17 cellular contexts compared by ENCODE assay signal in genomic region chr5:178774866-178775539, GRCh38.
"Had no signal": no experiment of that assay in that cellular context is flagged by ENCODE, and none has a peak within 500 bp of the region (broad histone marks: within the 10 kb centered on the region; RNA-seq: fewer than 3 reads in every experiment).

No MANE protein-coding gene starts in this region.

- ATAC-seq: foreskin keratinocyte; left colon; naive thymus-derived CD4-positive, alpha-beta T cell; pancreas; psoas muscle had no signal

- H3K27me3 ChIP-seq: foreskin keratinocyte, hepatocyte, pancreas, right lobe of liver, tibial artery, upper lobe of left lung, uterus had no signal

- H3K4me2 ChIP-seq: hepatocyte had no signal

- H3K4me3 ChIP-seq: hepatocyte, pancreas, psoas muscle, right lobe of liver, tibial artery, upper lobe of left lung, uterus had no signal

- H3K4me1 ChIP-seq: foreskin keratinocyte, psoas muscle, right lobe of liver, tibial artery, upper lobe of left lung, uterus had no signal

- H3K27ac ChIP-seq: foreskin keratinocyte, hepatocyte, pancreas, psoas muscle, right lobe of liver, tibial artery, upper lobe of left lung, uterus had no signal

- H3K36me3 Mint-ChIP-seq: naive thymus-derived CD4-positive, alpha-beta T cell had no signal

- H3K4me3 Mint-ChIP-seq: naive thymus-derived CD4-positive, alpha-beta T cell had no signal

- FAIRE-seq: pancreas had no signal

- DNase-seq: effector memory CD4-positive, alpha-beta T cell; foreskin keratinocyte; left colon; naive thymus-derived CD4-positive, alpha-beta T cell; nucleus accumbens; psoas muscle; retina; stimulated activated CD4-positive, alpha-beta T cell treated with anti-CD3 and anti-CD28 coated beads, Interleukin-15, amount 100 ng/mL, for 24 hours; stimulated activated CD4-positive, alpha-beta T cell treated with anti-CD3 and anti-CD28 coated beads, Interleukin-1b, Interleukin-23, amount 100 ng/mL, for 48 hours; stimulated activated CD4-positive, alpha-beta T cell treated with anti-CD3 and anti-CD28 coated beads, Interleukin-4, amount 100 ng/mL, for 24 hours; stimulated activated naive CD4-positive, alpha-beta T cell; tibial artery; upper lobe of left lung; uterus had no signal

- H3K36me3 ChIP-seq: pancreas, right lobe of liver, tibial artery, upper lobe of left lung, uterus had no signal

- H3K9me3 ChIP-seq: pancreas, psoas muscle, right lobe of liver, tibial artery, upper lobe of left lung, uterus had no signal
